ENCODE assay signal across 1 cellular context in genomic region chr19:18046066-18046718, GRCh38.
TF ChIP-seq lines count a peak whose summit lies in the region.

No MANE protein-coding gene starts in this region.

TF ChIP-seq in HEK293, 187 proteins besides CTCF, POLR2A, EP300 and RAD21 (continued from another document and continues in another):
- TF ChIP-seq PRDM2 (tag by site-specific recombination; IDR thresholded peaks at IDR 0.05; ENCODE audit: borderline replicate concordance) (no peak), ZNF24 (tag by site-specific recombination; IDR thresholded peaks at IDR 0.05) (peak; percentile 73; the same call in 1 of the 2 replicates), SP3 (tag by site-specific recombination; IDR thresholded peaks at IDR 0.05) (no peak), ZNF2 (tag by site-specific recombination; IDR thresholded peaks at IDR 0.05) (0 out of 2 replicates have a peak, but pooled peaks have one; percentile 42), ZXDB (tag by site-specific recombination; IDR thresholded peaks at IDR 0.05) (no peak), ZNF394 (tag by site-specific recombination; IDR thresholded peaks at IDR 0.05; ENCODE audit: borderline replicate concordance) (peak; percentile 26; the same call in 1 of the 2 replicates), PATZ1 (tag by site-specific recombination; IDR thresholded peaks at IDR 0.05) (0 out of 2 replicates have a peak, but pooled peaks have one; percentile 38), INSM2 (tag by site-specific recombination; IDR thresholded peaks at IDR 0.05) (peak; percentile 76), ZNF155 (tag by site-specific recombination; IDR thresholded peaks at IDR 0.05) (no peak), ZNF830 (tag by site-specific recombination; IDR thresholded peaks at IDR 0.05; ENCODE audit: low read depth) (no peak), ZNF211 (tag by site-specific recombination; IDR thresholded peaks at IDR 0.05; ENCODE audit: low read depth) (no peak), IKZF3 (tag by site-specific recombination; IDR thresholded peaks at IDR 0.05) (0 out of 2 replicates have a peak, but pooled peaks have one; percentile 12), ZBTB21 (tag by site-specific recombination; IDR thresholded peaks at IDR 0.05) (no peak), KLF10 (tag by site-specific recombination; IDR thresholded peaks at IDR 0.05) (no peak), TRIM28 (IDR thresholded peaks at IDR 0.05; ENCODE audit: borderline replicate concordance, low read length) (no peak), ZNF132 (tag by site-specific recombination; IDR thresholded peaks at IDR 0.05; ENCODE audit: borderline replicate concordance) (no peak), ZNF114 (tag by site-specific recombination; IDR thresholded peaks at IDR 0.05) (no peak), KLF1 (tag by site-specific recombination; IDR thresholded peaks at IDR 0.05) (peak; percentile 38; the same call in 1 of the 2 replicates), ZNF76 (tag by site-specific recombination; IDR thresholded peaks at IDR 0.05; ENCODE audit: borderline replicate concordance, low read depth) (peak; percentile 20; the same call in 1 of the 2 replicates), SCRT1 (tag by site-specific recombination; IDR thresholded peaks at IDR 0.05; ENCODE audit: borderline replicate concordance) (no peak), PRDM10 (tag by site-specific recombination; IDR thresholded peaks at IDR 0.05) (peak; percentile 36), ZBTB11 (tag by site-specific recombination; conservative IDR thresholded peaks at IDR 0.05; ENCODE audit: low read depth) (no peak), ZNF658 (tag by site-specific recombination; IDR thresholded peaks at IDR 0.05) (no peak), ZNF623 (tag by site-specific recombination; IDR thresholded peaks at IDR 0.05) (no peak), ZNF639 (tag by site-specific recombination; IDR thresholded peaks at IDR 0.05) (0 out of 2 replicates have a peak, but pooled peaks have one; percentile 37), WT1 (tag by site-specific recombination; IDR thresholded peaks at IDR 0.05) (peak; percentile 54), ZNF560 (tag by site-specific recombination; IDR thresholded peaks at IDR 0.05; ENCODE audit: borderline replicate concordance) (no peak), GLIS1 (tag by site-specific recombination; IDR thresholded peaks at IDR 0.05) (peak; percentile 92), SETDB1 (IDR thresholded peaks at IDR 0.05; ENCODE audit: insufficient read length, low read length) (no peak), ZNF449 (tag by site-specific recombination; IDR thresholded peaks at IDR 0.05) (no peak), ZFP69B (tag by site-specific recombination; IDR thresholded peaks at IDR 0.05) (peak; percentile 53; the same call in 1 of the 2 replicates), GFI1B (tag by site-specific recombination; IDR thresholded peaks at IDR 0.05) (0 out of 2 replicates have a peak, but pooled peaks have one; percentile 16), ZNF530 (tag by site-specific recombination; IDR thresholded peaks at IDR 0.05; ENCODE audit: low read depth) (no peak), REPIN1 (tag by site-specific recombination; IDR thresholded peaks at IDR 0.05; ENCODE audit: low read depth) (no peak), SP7 (tag by site-specific recombination; IDR thresholded peaks at IDR 0.05) (peak; percentile 90), BCL11A (tag by site-specific recombination; IDR thresholded peaks at IDR 0.05; ENCODE audit: low read depth) (peak; percentile 75), ZBTB48 (tag by site-specific recombination; IDR thresholded peaks at IDR 0.05) (peak; percentile 58; the same call in 1 of the 2 replicates), ZSCAN30 (tag by site-specific recombination; IDR thresholded peaks at IDR 0.05) (no peak), ZNF629 (tag by site-specific recombination; IDR thresholded peaks at IDR 0.05) (peak; percentile 76)
